1 cellular context compared by ENCODE assay signal in the genomic region with DNA sequence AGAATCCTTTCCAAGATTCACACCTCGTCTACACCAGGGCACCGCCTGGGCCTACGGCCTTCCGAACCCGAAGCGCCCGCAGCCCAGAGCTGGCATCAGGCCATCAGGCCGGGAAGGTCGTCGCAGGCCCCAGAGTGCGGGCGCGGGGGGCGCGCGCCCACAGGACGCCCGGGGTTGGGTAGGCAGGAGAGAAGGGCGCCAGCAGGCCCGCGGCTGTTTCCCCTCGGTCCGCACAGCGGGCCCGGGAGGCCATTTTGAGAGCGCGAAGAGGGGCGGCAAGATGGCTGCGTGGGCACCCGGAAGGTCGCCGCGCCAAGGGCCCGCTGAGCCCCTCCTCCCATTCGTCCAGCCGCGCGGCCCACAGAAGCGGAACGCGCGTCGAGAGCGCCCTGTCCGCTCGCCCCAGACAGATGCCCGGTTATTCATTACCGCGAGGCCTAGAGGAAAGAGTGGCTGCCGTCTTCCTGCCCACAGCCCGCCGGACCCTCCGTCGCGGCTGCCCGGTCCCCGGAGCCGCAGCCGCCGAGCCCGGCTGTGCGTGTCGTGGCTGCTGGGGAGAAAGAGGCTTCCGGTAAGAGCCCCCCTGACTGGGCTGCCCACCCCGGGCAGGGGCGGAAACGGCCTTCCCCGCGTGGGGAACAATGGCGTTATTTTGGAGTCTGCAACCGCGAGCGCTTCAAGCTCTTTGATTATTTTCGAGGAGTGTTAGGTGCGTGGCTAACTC.
TF ChIP-seq lines count a peak whose summit lies in the region.

No MANE protein-coding gene starts in this region.

TF ChIP-seq in WTC11, 78 proteins besides CTCF, POLR2A, EP300 and RAD21 (continued from another document):
- no peak for TF ChIP-seq CREM (CRISPR knock-in tag; IDR thresholded peaks at IDR 0.05)
